In the genomic region with DNA sequence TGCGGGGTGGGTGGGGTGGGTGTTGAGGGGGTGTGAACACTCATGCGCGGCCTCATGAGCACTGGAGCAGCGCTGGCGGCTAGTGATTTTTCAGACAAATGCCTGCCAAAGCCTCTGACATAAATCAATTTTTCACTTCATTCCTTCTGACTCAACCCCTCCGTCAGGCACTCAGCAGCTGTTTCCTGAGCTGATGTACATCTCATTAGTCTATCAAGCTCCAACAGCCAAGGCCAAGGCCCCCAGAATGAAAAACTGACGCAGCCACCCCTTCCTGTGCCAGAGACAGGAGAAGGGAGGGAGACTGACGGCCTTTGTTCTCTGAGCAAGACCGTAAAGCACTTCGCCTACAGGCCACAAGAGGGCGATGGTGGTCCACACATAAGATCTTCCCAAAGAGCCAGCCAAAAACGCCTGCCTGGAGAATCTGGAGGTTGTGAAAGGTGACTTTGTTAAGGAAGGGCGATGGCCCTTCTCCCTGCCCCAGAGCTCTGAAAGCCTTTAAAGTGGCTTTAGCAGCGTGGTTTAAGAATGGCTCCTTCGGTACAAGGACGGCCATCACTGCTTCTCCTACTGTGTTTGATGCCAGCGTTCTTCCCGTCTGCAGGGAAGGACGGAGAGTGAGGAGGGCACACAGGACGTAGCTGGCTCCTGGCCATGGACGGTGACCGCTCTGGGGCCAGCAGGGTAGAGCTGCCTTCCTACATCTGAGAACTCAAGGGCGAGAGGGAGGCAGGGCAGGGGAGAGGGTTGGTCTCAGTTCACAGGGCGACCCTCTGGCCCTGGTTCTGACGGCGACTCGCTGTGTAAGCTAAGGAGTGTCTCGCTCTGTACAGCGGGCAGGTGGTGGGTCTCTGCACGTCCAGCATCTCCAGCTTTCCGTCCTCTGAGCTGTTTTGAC, we compare ENCODE assay signal across 8 cellular contexts. TPM values are rescaled to one million over a fixed set of nuclear protein-coding genes. Genes with fewer than 3 reads are reported as not detected.
DNase-seq lines count a peak whose midpoint lies in the region; ATAC-seq and TF ChIP-seq lines count a peak whose summit lies in the region.

No MANE protein-coding gene starts in this region.

- H3K4me1 ChIP-seq in left lung: peaks cover 5 to 12% of the 10 kb centered on the region in 2 donors

- intact Hi-C loops in left lung (cut with DNase I): no loop called here

- H3K27ac ChIP-seq in AG04450 (ENCODE audit: low read depth, low read length) (no peak overlapping the region), left lung (no peak overlapping the region)

- TF ChIP-seq CTCF in AG04450 (IDR thresholded peaks at IDR 0.05; ENCODE audit: low read depth, low read length) (peak; percentile 97), left lung (IDR thresholded peaks at IDR 0.05) (peak; percentile 91 to 94)

- H3K36me3 ChIP-seq in left lung: no peaks in the 10 kb centered on the region

- CTCF ChIA-PET in AG04450 (lab: Charles Lee): interaction anchor here (0.5 to 5.7 kb wide), 43 partner anchors 8 to 1414 kb away, joined by 3 to 43 read pairs (median 4); partner anchors contain the start of gene SEC61B

- H3K4me3 ChIP-seq in AG04450 (ENCODE audit: low read depth, low read length) (peak overlapping the region; percentile 38), left lung (no peak overlapping the region)

- ATAC-seq in GM18868 (IDR thresholded peaks at IDR 0.05; ENCODE audit: unreplicated experiment) (peak; percentile 49), HG03280 (IDR thresholded peaks at IDR 0.05; ENCODE audit: unreplicated experiment) (peak; percentile 42), left lung (peak; percentile 97)

- POLR2A ChIA-PET in AG04450 (lab: Yijun Ruan, JAX): interaction anchor here (0.6 to 1.1 kb wide), 2 partner anchors 36 to 37 kb away, joined by 3 read pairs; partner anchors contain the start of genes ALG2 and SEC61B

- H3K9me3 ChIP-seq in AG04450 (ENCODE audit: control insufficient read depth, insufficient read depth, low read length) (no peaks in the 10 kb centered on the region), left lung (no peaks in the 10 kb centered on the region)

- DNase-seq in AG04450 (ENCODE audit: low read depth, low spot score) (peak; percentile 81), NCI-H345 (lab: John Stamatoyannopoulos, UW) (peak; percentile 92), cerebellum (ENCODE audit: low spot score) (peak; percentile 86), left lung (peak; percentile 77 to 79)
- peak; percentile 69 for DNase-seq in activated CD4-positive, CD25-positive, alpha-beta regulatory T cell treated with anti-CD3 and anti-CD28 coated beads, Interleukin-2, amount 50 U/mL, for 72 hours
- DNase-seq in stimulated activated CD4-positive, alpha-beta T cell treated with anti-CD3 and anti-CD28 coated beads, Interleukin-2, amount 100 ng/mL, for 4 hours (ENCODE audit: low read depth): peak; percentile 55

- H3K27me3 ChIP-seq in AG04450 (ENCODE audit: control insufficient read depth, insufficient read depth, low read length): peaks cover 10% of the 10 kb centered on the region
- H3K27me3 ChIP-seq in left lung: no peaks in the 10 kb centered on the region

RNA-seq across cellular contexts. Expression of gene ALG2, which starts 37.1 kb away (rescaled TPM):
- polyA plus RNA-seq in AG04450 (2011; rRNA removed): 55.0 and 61.6 TPM in 2 replicates
- polyA minus RNA-seq in AG04450 (2011; rRNA and poly(A)+ RNA removed): 31.5 and 35.6 TPM in 2 replicates
- total RNA-seq in cerebellum (17.1 TPM), left lung (10 to 100 TPM; 38.9 to 47.7 TPM)

RNA-seq across cellular contexts. Expression of gene SEC61B, which starts 37.4 kb away (rescaled TPM):
- polyA plus RNA-seq in AG04450 (2011; rRNA removed): 207 and 221 TPM in 2 replicates
- 38.3 and 61.4 TPM in 2 replicates for polyA minus RNA-seq in AG04450 (2011; rRNA and poly(A)+ RNA removed)
- total RNA-seq in cerebellum (30.0 TPM), left lung (100 to 1,000 TPM; 137 to 184 TPM)

Comparison
In these comparisons a context has a peak if more than half of its experiments do, and no peak if none do; other contexts are left out.
1. ATAC-seq: peak in every context shown above with its lines; median percentile 97 in left lung; 49 in GM18868; 42 in HG03280.